13 cellular contexts compared by ENCODE assay signal in the genomic region with DNA sequence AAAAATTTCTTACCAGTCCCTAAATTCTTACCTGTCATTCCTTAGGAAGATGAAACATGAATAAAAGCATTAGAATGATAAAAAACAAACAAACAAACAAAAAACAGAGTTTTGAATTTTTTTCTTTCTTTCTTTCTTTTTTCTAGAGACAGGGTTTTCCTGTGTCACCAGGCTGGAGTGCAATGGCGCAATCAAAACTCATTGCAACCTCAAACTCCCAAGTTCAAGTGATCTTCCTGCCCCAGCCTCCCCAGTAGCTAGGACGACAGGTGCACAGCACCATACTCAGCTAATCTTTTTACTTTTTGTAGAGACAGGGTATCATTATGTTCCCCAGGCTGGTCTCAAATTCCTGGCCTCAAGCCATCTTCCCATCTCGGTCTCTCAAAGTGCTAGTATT. TPM values are rescaled to one million over a fixed set of nuclear protein-coding genes. Genes with fewer than 3 reads are reported as not detected.
DNase-seq lines count a peak whose midpoint lies in the region; ATAC-seq and TF ChIP-seq lines count a peak whose summit lies in the region.
"Had no signal": no experiment of that assay in that cellular context is flagged by ENCODE, and none has a peak within 500 bp of the region (broad histone marks: within the 10 kb centered on the region; RNA-seq: fewer than 3 reads in every experiment).

No MANE protein-coding gene starts in this region.

- no peak overlapping the region for H2BK20ac ChIP-seq in H9 (ENCODE audit: low read depth, low read length, poor library complexity, severe bottlenecking)

- no CpG with 5 or more reads among the region's 3 CpGs for WGBS in H9 (ENCODE audit: extremely low coverage, insufficient read length, low lambda C conversion rate)

- H3K9me3 ChIP-seq in H9 (ENCODE audit: control insufficient read depth, low read depth, low read length), result no peaks in the 10 kb centered on the region
- H3K9me3 ChIP-seq: Caco-2 had no signal

- H3T11ph ChIP-seq in H9 (ENCODE audit: low read length), result no peak overlapping the region

- no peak overlapping the region for H3K23ac ChIP-seq in H9 (ENCODE audit: insufficient read length, low read depth, low read length)

- H3K9ac ChIP-seq in H9 (ENCODE audit: extremely low read depth, insufficient read length, low read length), result no peak overlapping the region

- H4K5ac ChIP-seq in H9 (ENCODE audit: insufficient read length, low read depth, low read length), result no peak overlapping the region

- H3K36me3 Mint-ChIP-seq in H9 (ENCODE audit: insufficient read depth in 1 of 3, low read depth in 3 of 3) (peaks cover 15 to 49% (median 25%) of the 10 kb centered on the region in 3 experiments; a peak in 6 of 7 replicates), type B pancreatic cell (peaks cover 29% of the 10 kb centered on the region)
- peaks cover 36% of the 10 kb centered on the region for H3K36me3 Mint-ChIP-seq in activated CD4-positive, alpha-beta T cell treated with anti-CD3 and anti-CD28 coated beads for 36 hours (ENCODE audit: low read depth)
- peaks cover 24% of the 10 kb centered on the region for H3K36me3 Mint-ChIP-seq in activated CD8-positive, alpha-beta T cell treated with anti-CD3 and anti-CD28 coated beads for 36 hours (ENCODE audit: low read depth)

- H3K9me3 Mint-ChIP-seq in H9 (no peaks in the 10 kb centered on the region; a peak in 1 of 5 replicates), type B pancreatic cell (peaks cover 4% of the 10 kb centered on the region)
- no peaks in the 10 kb centered on the region for H3K9me3 Mint-ChIP-seq in activated CD4-positive, alpha-beta T cell treated with anti-CD3 and anti-CD28 coated beads for 36 hours (ENCODE audit: low read depth)
- H3K9me3 Mint-ChIP-seq in activated CD8-positive, alpha-beta T cell treated with anti-CD3 and anti-CD28 coated beads for 36 hours, result peaks cover 1% of the 10 kb centered on the region
- H3K9me3 Mint-ChIP-seq: HFFc6 had no signal

- H2AFZ ChIP-seq in H9 (ENCODE audit: low read length), result no peak overlapping the region
- H2AFZ ChIP-seq: GM23338 had no signal

- no peak for TF ChIP-seq EP300 in Ishikawa (IDR thresholded peaks at IDR 0.05; ENCODE audit: borderline replicate concordance)

- H3K27me3 ChIP-seq in H9 (ENCODE audit: insufficient read depth, low read length), result no peaks in the 10 kb centered on the region

- no peaks in the 10 kb centered on the region for H4K20me1 ChIP-seq in H9 (ENCODE audit: control insufficient read depth, insufficient read depth, insufficient read length)

- DNase-seq in H9 (no peak), NCI-H69 (lab: John Stamatoyannopoulos, UW) (peak; percentile 32), type B pancreatic cell (ENCODE audit: extremely low spot score, unreplicated experiment) (no peak), NCI-H187 (lab: John Stamatoyannopoulos, UW) (no peak)
- no peak for DNase-seq in activated CD4-positive, alpha-beta T cell treated with anti-CD3 and anti-CD28 coated beads for 36 hours
- no peak for DNase-seq in activated CD8-positive, alpha-beta T cell treated with anti-CD3 and anti-CD28 coated beads for 36 hours
- DNase-seq: Caco-2; CD4-positive, alpha-beta T cell; HFFc6 had no signal

- H3K27ac Mint-ChIP-seq in H9, result peak overlapping the region in 2 of 3 experiments; percentile 45 to 52; a peak in 3 of 7 replicates
- peak overlapping the region; percentile 45 for H3K27ac Mint-ChIP-seq in type B pancreatic cell
- H3K27ac Mint-ChIP-seq in activated CD4-positive, alpha-beta T cell treated with anti-CD3 and anti-CD28 coated beads for 36 hours, result no peak overlapping the region
- no peak overlapping the region for H3K27ac Mint-ChIP-seq in activated CD8-positive, alpha-beta T cell treated with anti-CD3 and anti-CD28 coated beads for 36 hours
- H3K27ac Mint-ChIP-seq: CD4-positive, alpha-beta T cell; GM23338 had no signal

- no peak overlapping the region for H3K18ac ChIP-seq in H9 (ENCODE audit: insufficient read length, low read depth, low read length)

- ATAC-seq in activated CD4-positive, alpha-beta T cell treated with anti-CD3 and anti-CD28 coated beads for 36 hours, result no peak
- ATAC-seq in activated CD8-positive, alpha-beta T cell treated with anti-CD3 and anti-CD28 coated beads for 36 hours, result no peak
- ATAC-seq: GM23338, HCT116 had no signal

- no peaks in the 10 kb centered on the region for H3K4me1 ChIP-seq in H9 (ENCODE audit: insufficient read depth, low read length)

- H4K91ac ChIP-seq in H9 (ENCODE audit: insufficient read length, low read depth, low read length), result no peak overlapping the region

- intact Hi-C loops in activated CD4-positive, alpha-beta T cell treated with anti-CD3 and anti-CD28 coated beads for 36 hours (cut with DNase I, micrococcal nuclease), result no loop called here
- intact Hi-C loops in activated CD8-positive, alpha-beta T cell treated with anti-CD3 and anti-CD28 coated beads for 36 hours (cut with micrococcal nuclease), result no loop called here

- POLR2A ChIA-PET in activated CD4-positive, alpha-beta T cell treated with anti-CD3 and anti-CD28 coated beads for 36 hours (lab: Charles Lee), result no interaction called here
- POLR2A ChIA-PET in activated CD8-positive, alpha-beta T cell treated with anti-CD3 and anti-CD28 coated beads for 36 hours (lab: Charles Lee), result no interaction called here

- no peak overlapping the region for H3K27ac ChIP-seq in H9 (ENCODE audit: insufficient read length, low read depth, low read length)
- H3K27ac ChIP-seq: C4-2B had no signal

- no peak overlapping the region for H3K4ac ChIP-seq in H9 (ENCODE audit: low read depth, low read length)

- no peak overlapping the region for H4K8ac ChIP-seq in H9 (replicated peaks; ENCODE audit: insufficient read length, low read depth, low read length)

- no peak overlapping the region for H3K4me2 ChIP-seq in H9 (ENCODE audit: insufficient read depth, insufficient read length, low read length)
- H3K4me2 ChIP-seq: GM23338 had no signal

- H3K4me3 Mint-ChIP-seq in H9, result no peak overlapping the region
- no peak overlapping the region for H3K4me3 Mint-ChIP-seq in type B pancreatic cell
- H3K4me3 Mint-ChIP-seq in activated CD4-positive, alpha-beta T cell treated with anti-CD3 and anti-CD28 coated beads for 36 hours, result no peak overlapping the region
- no peak overlapping the region for H3K4me3 Mint-ChIP-seq in activated CD8-positive, alpha-beta T cell treated with anti-CD3 and anti-CD28 coated beads for 36 hours
- H3K4me3 Mint-ChIP-seq: CD4-positive, alpha-beta T cell; GM23338; HFFc6 had no signal

- no peaks in the 10 kb centered on the region for H3K79me1 ChIP-seq in H9 (ENCODE audit: insufficient read depth, low read depth, low read length, poor library complexity, severe bottlenecking)

- TF ChIP-seq CTCF in H9 (conservative IDR thresholded peaks at IDR 0.05) (no peak), type B pancreatic cell (conservative IDR thresholded peaks at IDR 0.05) (no peak)
- no peak for TF ChIP-seq CTCF in activated CD8-positive, alpha-beta T cell treated with anti-CD3 and anti-CD28 coated beads for 36 hours (IDR thresholded peaks at IDR 0.05)

- no peak overlapping the region for H2BK15ac ChIP-seq in H9 (ENCODE audit: low read depth, low read length)

- no peaks in the 10 kb centered on the region for H3K79me2 ChIP-seq in H9 (ENCODE audit: insufficient read depth, low read length)

- no peak overlapping the region for H3K56ac ChIP-seq in H9 (ENCODE audit: insufficient read length, low read depth, low read length)

- H3K14ac ChIP-seq in H9 (ENCODE audit: insufficient read depth, low read length), result no peak overlapping the region

- no peak for TF ChIP-seq RAD21 in Ishikawa (IDR thresholded peaks at IDR 0.05; ENCODE audit: low read depth)

- H2BK12ac ChIP-seq in H9 (ENCODE audit: insufficient read length, low read depth, low read length), result no peak overlapping the region

- H3K27me3 Mint-ChIP-seq in H9 (ENCODE audit: low read depth) (no peaks in the 10 kb centered on the region), type B pancreatic cell (no peaks in the 10 kb centered on the region)
- H3K27me3 Mint-ChIP-seq in activated CD4-positive, alpha-beta T cell treated with anti-CD3 and anti-CD28 coated beads for 36 hours, result no peaks in the 10 kb centered on the region
- no peaks in the 10 kb centered on the region for H3K27me3 Mint-ChIP-seq in activated CD8-positive, alpha-beta T cell treated with anti-CD3 and anti-CD28 coated beads for 36 hours
- H3K27me3 Mint-ChIP-seq: CD4-positive, alpha-beta T cell had no signal

- H3K4me1 Mint-ChIP-seq in H9, result no peaks in the 10 kb centered on the region
- H3K4me1 Mint-ChIP-seq in type B pancreatic cell (ENCODE audit: unreplicated experiment), result peaks cover 7% of the 10 kb centered on the region
- peaks cover 3% of the 10 kb centered on the region for H3K4me1 Mint-ChIP-seq in activated CD4-positive, alpha-beta T cell treated with anti-CD3 and anti-CD28 coated beads for 36 hours
- peaks cover 3% of the 10 kb centered on the region for H3K4me1 Mint-ChIP-seq in activated CD8-positive, alpha-beta T cell treated with anti-CD3 and anti-CD28 coated beads for 36 hours (ENCODE audit: low read depth)

- no peak overlapping the region for H2BK5ac ChIP-seq in H9 (ENCODE audit: insufficient read length, low read length)

- CTCF ChIA-PET in activated CD4-positive, alpha-beta T cell treated with anti-CD3 and anti-CD28 coated beads for 36 hours (lab: Charles Lee), result interaction anchor here (0.6 kb wide), 1 partner anchor 67 kb away, joined by 5 read pairs; no protein-coding TSS in a partner anchor
- CTCF ChIA-PET in activated CD8-positive, alpha-beta T cell treated with anti-CD3 and anti-CD28 coated beads for 36 hours (lab: Charles Lee), result no interaction called here

- no peaks in the 10 kb centered on the region for H3K23me2 ChIP-seq in H9 (ENCODE audit: insufficient read length, low read depth, low read length, poor library complexity, severe bottlenecking)

- H2BK120ac ChIP-seq in H9 (ENCODE audit: low read depth, low read length, poor library complexity, severe bottlenecking), result no peak overlapping the region

- no peak overlapping the region for H2AK5ac ChIP-seq in H9 (ENCODE audit: insufficient read length, low read length)

TF ChIP-seq in Ishikawa, 13 proteins besides CTCF, POLR2A, EP300 and RAD21:
- TF ChIP-seq, protein P1, sequence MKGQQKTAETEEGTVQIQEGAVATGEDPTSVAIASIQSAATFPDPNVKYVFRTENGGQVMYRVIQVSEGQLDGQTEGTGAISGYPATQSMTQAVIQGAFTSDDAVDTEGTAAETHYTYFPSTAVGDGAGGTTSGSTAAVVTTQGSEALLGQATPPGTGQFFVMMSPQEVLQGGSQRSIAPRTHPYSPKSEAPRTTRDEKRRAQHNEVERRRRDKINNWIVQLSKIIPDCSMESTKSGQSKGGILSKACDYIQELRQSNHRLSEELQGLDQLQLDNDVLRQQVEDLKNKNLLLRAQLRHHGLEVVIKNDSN (IDR thresholded peaks at IDR 0.05), result no peak
- TF ChIP-seq TCF12 (IDR thresholded peaks at IDR 0.05; ENCODE audit: low read depth), result no peak
- TF ChIP-seq NFIC (IDR thresholded peaks at IDR 0.05), result no peak
- TF ChIP-seq ZBTB7A (IDR thresholded peaks at IDR 0.05; ENCODE audit: low read depth), result no peak
- TF ChIP-seq CEBPB (IDR thresholded peaks at IDR 0.05), result 0 out of 2 replicates have a peak, but pooled peaks have one; percentile 4
TF ChIP-seq in Ishikawa: peak in this region for 1.

RNA-seq across cellular contexts. Expression of a gene that starts 26.5 kb away (rescaled TPM):
- 64.4 and 69.6 TPM in 2 replicates for total RNA-seq in H9 (2021)
- 96.5 and 122 TPM in 2 replicates for total RNA-seq in type B pancreatic cell (ENCODE audit: low replicate concordance)
- total RNA-seq in activated CD4-positive, alpha-beta T cell treated with anti-CD3 and anti-CD28 coated beads for 36 hours, result 10 to 100 TPM; 46.4 to 46.5 TPM
- 10 to 100 TPM; 39.1 to 43.0 TPM for total RNA-seq in activated CD8-positive, alpha-beta T cell treated with anti-CD3 and anti-CD28 coated beads for 36 hours

Comparison
In these comparisons a context has a peak if more than half of its experiments do, and no peak if none do; other contexts are left out.
1. H3K27ac Mint-ChIP-seq: peak in H9 (2 of 3) and type B pancreatic cell (single experiment); none in activated CD4-positive, alpha-beta T cell treated with anti-CD3 and anti-CD28 coated beads for 36 hours (single experiment) and activated CD8-positive, alpha-beta T cell treated with anti-CD3 and anti-CD28 coated beads for 36 hours (single experiment).